In the genomic region with DNA sequence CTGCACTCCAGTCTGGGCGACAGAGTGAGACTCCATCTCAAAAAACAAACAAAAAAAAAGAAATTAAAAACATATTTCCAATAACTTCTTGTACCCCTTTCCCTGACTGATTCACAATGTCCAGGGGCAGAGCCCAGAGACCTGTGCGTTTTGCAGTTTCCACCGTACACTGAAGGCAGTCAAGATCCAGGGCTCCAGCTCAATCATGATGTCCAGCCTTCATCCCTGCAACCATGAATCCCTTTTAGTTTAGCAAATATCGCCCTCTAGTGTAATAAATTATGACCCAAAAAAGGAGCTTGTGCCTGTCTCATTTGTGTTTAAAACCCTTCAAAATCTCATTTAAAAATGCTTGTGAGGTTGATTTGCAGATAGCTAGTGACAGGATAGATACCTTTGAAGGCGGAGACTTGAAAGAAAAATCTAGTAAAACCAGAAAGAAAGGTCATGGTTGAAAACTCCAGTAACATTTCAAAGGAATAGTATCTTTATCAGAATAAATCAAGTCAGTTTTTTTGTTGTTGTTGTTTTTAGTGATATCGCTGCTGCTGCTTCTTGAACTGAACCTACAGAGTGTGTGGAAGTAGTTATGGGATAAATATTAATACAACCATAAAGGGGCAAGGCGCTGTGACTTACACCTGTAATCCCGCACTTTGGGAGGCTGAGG, we compare ENCODE assay signal across 7 cellular contexts. TPM values are rescaled to one million over a fixed set of nuclear protein-coding genes. Genes with fewer than 3 reads are reported as not detected.
DNase-seq lines count a peak whose midpoint lies in the region; ATAC-seq, FAIRE-seq and TF ChIP-seq lines count a peak whose summit lies in the region.

No MANE protein-coding gene starts in this region.

- no peaks in the 10 kb centered on the region for H4K20me1 ChIP-seq in GM12878 (ENCODE audit: control insufficient read depth, insufficient read depth)

- RAD21 ChIA-PET in GM12878 (lab: Charles Lee; ENCODE audit: unreplicated experiment), result interaction anchor here (0.6 to 14.4 kb wide), 47 partner anchors 8 to 230 kb away, joined by 3 to 507 read pairs (median 5); partner anchors contain the start of genes CD79B, CSHL1, GH1 and ICAM2

- POLR2A ChIA-PET in GM12878 (lab: Charles Lee), result interaction anchor here (0.5 to 6.6 kb wide), 15 partner anchors 12 to 215 kb away, joined by 3 to 86 read pairs (median 5); partner anchors contain the start of genes CD79B, GH1 and ICAM2

- H3K27ac ChIP-seq in HL-60 (replicated peaks), result no peak overlapping the region
- H3K27ac ChIP-seq in GM12878 (ENCODE audit: control insufficient read depth, insufficient read depth), result no peak overlapping the region

- H3K4me3 ChIP-seq in HL-60 (replicated peaks; ENCODE audit: insufficient read depth, low read length), result no peak overlapping the region
- H3K4me3 ChIP-seq in GM12878, result no peak overlapping the region

- no peak overlapping the region for H3K4me2 ChIP-seq in GM12878 (ENCODE audit: control insufficient read depth, insufficient read depth)

- SMC1A ChIA-PET in GM12878 (lab: Charles Lee; ENCODE audit: uncharacterized antibody, unreplicated experiment), result interaction anchor here (0.5 to 11.2 kb wide), 60 partner anchors 11 to 285 kb away, joined by 3 to 570 read pairs (median 6); partner anchors contain the start of genes CD79B, GH1 and ICAM2

- H2AFZ ChIP-seq in GM12878 (ENCODE audit: control insufficient read depth, low read depth, low read length), result no peak overlapping the region

- TF ChIP-seq EP300 in GM12878 (IDR thresholded peaks at IDR 0.05; ENCODE audit: borderline replicate concordance in 1 of 2, control insufficient read depth in 1 of 2, low read depth in 2 of 2, low read length in 2 of 2), result no peak

- peak; percentile 82 for FAIRE-seq in GM12878 (lab: Jason Lieb, UNC)

- intact Hi-C loops in GM12878 (cut with micrococcal nuclease; ENCODE audit: unreplicated experiment), result loop anchor here (1.0 to 2.0 kb wide), 3 partner anchors 104 to 223 kb away; partner anchors contain the start of genes CSHL1 and GH1

- no peaks in the 10 kb centered on the region for H3K9me3 ChIP-seq in GM12878 (replicated peaks; ENCODE audit: control insufficient read depth, insufficient read depth, low read length)

- no peak overlapping the region for H3K9ac ChIP-seq in GM12878 (ENCODE audit: control insufficient read depth, insufficient read depth, low read length)

- in situ Hi-C loops in GM12878 (cut with MboI), result loop anchor here (5.0 kb wide), 2 partner anchors 106 to 211 kb away; no protein-coding TSS in a partner anchor

- TF ChIP-seq RAD21 in GM12878 (IDR thresholded peaks at IDR 0.05; ENCODE audit: insufficient read depth, low read depth, low read length), result peak; percentile 92

- ATAC-seq in GM12878 (peak; percentile 5), left lobe of liver (peak; percentile 34), HG03159 (IDR thresholded peaks at IDR 0.05; ENCODE audit: unreplicated experiment) (no peak)

- no peak for TF ChIP-seq POLR2A in GM12878 (IDR thresholded peaks at IDR 0.05; ENCODE audit: low read depth, low read length)

- TF ChIP-seq CTCF in HL-60 (IDR thresholded peaks at IDR 0.05; ENCODE audit: insufficient read depth, low read length) (peak; percentile 25), GM12878 (IDR thresholded peaks at IDR 0.05 in 2 of 3, conservative IDR thresholded peaks at IDR 0.05 in 1 of 3; ENCODE audit: control insufficient read depth in 2 of 3, extremely low read depth in 1 of 3, insufficient read depth in 1 of 3, low read depth in 3 of 3, low read length in 3 of 3) (peak; percentile 53 to 76 (median 60); a peak in 5 of 6 replicates)

- peak; percentile 83 for DNase-seq in DMS53 (lab: John Stamatoyannopoulos, UW)
- peak in 1 of 2 experiments; percentile 57 for DNase-seq in HL-60 (ENCODE audit: low read depth in 1 of 2, low spot score in 1 of 2)
- peak; percentile 75 for DNase-seq in NCI-H748 treated with DMSO at 0.1 percent for 48 hours (lab: John Stamatoyannopoulos, UW)
- no peak for DNase-seq in GM12878 (ENCODE audit: low read depth, low spot score)
- no peak for DNase-seq in left lobe of liver (ENCODE audit: low spot score)
- DNase-seq in stimulated activated CD4-positive, alpha-beta T cell treated with anti-CD3 and anti-CD28 coated beads, Interleukin-2, amount 100 ng/mL, for 48 hours, result no peak

- H3K36me3 ChIP-seq in GM12878 (ENCODE audit: control insufficient read depth in 2 of 2, insufficient read depth in 2 of 2, low read length in 1 of 2), result no peaks in the 10 kb centered on the region

- WGBS in GM12878 (ENCODE audit: insufficient coverage, insufficient replicate concordance, low lambda C conversion rate, missing lambda C conversion rate), result 41% methylated on average over 8 of the region's 8 CpGs

- no TSS peak for BruUV-seq in GM12878 (replicated peaks; lab: Mats Ljungman, UMichigan)

- H3K27me3 ChIP-seq in HL-60 (ENCODE audit: insufficient read depth, poor library complexity, severe bottlenecking) (no peaks in the 10 kb centered on the region), GM12878 (replicated peaks in 1 of 2; ENCODE audit: control insufficient read depth in 2 of 2, insufficient read depth in 2 of 2, low read length in 1 of 2) (no peaks in the 10 kb centered on the region)

- CTCF ChIA-PET in GM12878 (lab: Yijun Ruan, JAX), result interaction anchor here (0.6 to 9.7 kb wide), 73 partner anchors 10 to 537 kb away, joined by 3 to 915 read pairs (median 6); partner anchors contain the start of genes CD79B, CSHL1, GH1 and ICAM2

- H3K79me2 ChIP-seq in GM12878 (ENCODE audit: control insufficient read depth, insufficient read depth, low read length), result peaks cover 13% of the 10 kb centered on the region

- H3K4me1 ChIP-seq in GM12878 (ENCODE audit: control insufficient read depth, insufficient read depth, low read length), result peaks cover 29% of the 10 kb centered on the region

TF ChIP-seq in GM12878, 131 proteins besides CTCF, POLR2A, EP300 and RAD21:
- TF ChIP-seq SMC3 (IDR thresholded peaks at IDR 0.05; ENCODE audit: borderline replicate concordance, low read length), result peak; percentile 89
- no peak for TF ChIP-seq CREB1 (IDR thresholded peaks at IDR 0.05; ENCODE audit: low read depth)
- 0 out of 2 replicates have a peak, but pooled peaks have one; percentile 14 for TF ChIP-seq NBN (IDR thresholded peaks at IDR 0.05)
- TF ChIP-seq YY1 (IDR thresholded peaks at IDR 0.05; ENCODE audit: low read depth, low read length), result 0 out of 2 replicates have a peak, but pooled peaks have one; percentile 17
- no peak for TF ChIP-seq ETV6 (conservative IDR thresholded peaks at IDR 0.05 in 1 of 2, IDR thresholded peaks at IDR 0.05 in 1 of 2; ENCODE audit: borderline replicate concordance in 1 of 2, low read depth in 1 of 2)

RNA-seq across cellular contexts. Expression of gene ERN1, which starts 3.7 kb away (rescaled TPM):
- 60.0 and 65.4 TPM in 2 replicates for total RNA-seq in GM12878 (2013; cell fraction: nucleolus; rRNA removed)
- 7.5 and 10.8 TPM in 2 replicates for total RNA-seq in GM12878 (2014; rRNA removed)
- 6.4 and 7.6 TPM in 2 replicates for total RNA-seq in GM12878 (2014; rRNA removed; fragmentation: Illumina TruSeq; extraction: Trizol)
- total RNA-seq in GM12878 (2021), result 16.8 and 17.1 TPM in 2 replicates
- 11.6 TPM for polyA plus RNA-seq in GM12878 (2011; ENCODE audit: low read depth)
- 6.4 and 7.3 TPM in 2 replicates for polyA plus RNA-seq in GM12878 (2011; rRNA removed)
- 5.5 and 5.6 TPM in 2 replicates for polyA plus RNA-seq in GM12878 (2011; cell fraction: cytosol; rRNA removed)
- polyA plus RNA-seq in GM12878 (2011; cell fraction: nucleus; rRNA removed), result 14.1 and 15.5 TPM in 2 replicates
- polyA plus RNA-seq in GM12878 (2012), result 9.2 and 15.8 TPM in 2 replicates
- 6.5 and 6.7 TPM in 2 replicates for polyA plus RNA-seq in GM12878 (2014; fragmentation: Illumina TruSeq; extraction: Trizol)
- polyA plus RNA-seq in GM12878 (2014; fragmentation: Nextera tagmentation; extraction: Ambion mirVana), result 1 to 10 TPM; 2.6 to 3.4 TPM
- polyA plus RNA-seq in GM12878 (2014; rRNA removed), result 7.7 and 10.7 TPM in 2 replicates
- polyA plus RNA-seq in GM12878 (2016; fragmentation: Nextera tagmentation; extraction: Ambion mirVana), result 10 to 100 TPM; 17.9 to 19.2 TPM
- 10.5 and 16.0 TPM in 2 replicates for polyA minus RNA-seq in GM12878 (2011; rRNA and poly(A)+ RNA removed)
- polyA minus RNA-seq in GM12878 (2011; cell fraction: cytosol; rRNA and poly(A)+ RNA removed), result 2.0 and 3.5 TPM in 2 replicates
- polyA minus RNA-seq in GM12878 (2011; cell fraction: nucleus; rRNA and poly(A)+ RNA removed), result 10.5 and 17.7 TPM in 2 replicates
- total RNA-seq in left lobe of liver, result 30.9 TPM

Comparison
In these comparisons a context has a peak if more than half of its experiments do, and no peak if none do; other contexts are left out.
1. DNase-seq: peak in DMS53 (single experiment) and NCI-H748 treated with DMSO at 0.1 percent for 48 hours (single experiment); none in GM12878 (single experiment), left lobe of liver (single experiment) and stimulated activated CD4-positive, alpha-beta T cell treated with anti-CD3 and anti-CD28 coated beads, Interleukin-2, amount 100 ng/mL, for 48 hours (0 of 2).